1 cellular context compared by ENCODE assay signal in genomic region chr1:211480941-211481545, GRCh38.
A peak's percentile ranks its signal among the peaks of the same experiment; 100 is the strongest.
TF ChIP-seq lines count a peak whose summit lies in the region.

No MANE protein-coding gene starts in this region.

TF ChIP-seq in K562, 482 proteins besides CTCF, POLR2A, EP300 and RAD21:
- TF ChIP-seq, protein P1, sequence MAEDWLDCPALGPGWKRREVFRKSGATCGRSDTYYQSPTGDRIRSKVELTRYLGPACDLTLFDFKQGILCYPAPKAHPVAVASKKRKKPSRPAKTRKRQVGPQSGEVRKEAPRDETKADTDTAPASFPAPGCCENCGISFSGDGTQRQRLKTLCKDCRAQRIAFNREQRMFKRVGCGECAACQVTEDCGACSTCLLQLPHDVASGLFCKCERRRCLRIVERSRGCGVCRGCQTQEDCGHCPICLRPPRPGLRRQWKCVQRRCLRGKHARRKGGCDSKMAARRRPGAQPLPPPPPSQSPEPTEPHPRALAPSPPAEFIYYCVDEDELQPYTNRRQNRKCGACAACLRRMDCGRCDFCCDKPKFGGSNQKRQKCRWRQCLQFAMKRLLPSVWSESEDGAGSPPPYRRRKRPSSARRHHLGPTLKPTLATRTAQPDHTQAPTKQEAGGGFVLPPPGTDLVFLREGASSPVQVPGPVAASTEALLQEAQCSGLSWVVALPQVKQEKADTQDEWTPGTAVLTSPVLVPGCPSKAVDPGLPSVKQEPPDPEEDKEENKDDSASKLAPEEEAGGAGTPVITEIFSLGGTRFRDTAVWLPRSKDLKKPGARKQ (CRISPR knock-in tag; IDR thresholded peaks at IDR 0.05), result no peak
- TF ChIP-seq USF1 (CRISPR knock-in tag; IDR thresholded peaks at IDR 0.05), result 0 out of 2 replicates have a peak, but pooled peaks have one; percentile 12
